27 cellular contexts compared by ENCODE assay signal in the genomic region with DNA sequence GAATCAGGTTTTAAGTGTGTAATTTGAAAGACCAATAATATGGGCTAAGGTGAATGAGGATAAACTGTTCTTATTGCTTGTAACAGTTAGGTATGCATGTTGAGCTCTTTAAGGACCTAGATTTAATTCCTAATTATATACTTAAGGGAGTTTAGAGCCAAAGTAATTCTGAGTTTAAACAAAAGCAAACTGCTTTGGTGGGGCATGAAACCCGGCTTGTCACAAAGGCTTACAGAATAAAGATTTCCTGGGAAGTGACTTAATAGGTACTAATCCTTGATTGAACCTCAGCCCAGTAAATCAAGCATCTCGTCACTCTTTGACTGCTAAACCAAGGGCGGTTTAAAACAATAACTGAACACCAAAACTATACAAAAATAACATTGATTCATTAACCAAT.
"Had no signal": no experiment of that assay in that cellular context is flagged by ENCODE, and none has a peak within 500 bp of the region (broad histone marks: within the 10 kb centered on the region; RNA-seq: fewer than 3 reads in every experiment).

No MANE protein-coding gene starts in this region.

- H3K4me3 Mint-ChIP-seq: activated CD4-positive, alpha-beta memory T cell treated with anti-CD3 and anti-CD28 coated beads, Interleukin-2, amount 10 ng/mL, durations not matched to agents 7 days and 5 days; activated CD4-positive, alpha-beta T cell treated with anti-CD3 and anti-CD28 coated beads, Interleukin-2, amount 10 ng/mL, durations not matched to agents 7 days and 5 days; activated naive CD8-positive, alpha-beta T cell; activated T-cell treated with anti-CD3 and anti-CD28 coated beads, Interleukin-2, amount 50 U/mL, for 4 hours; activated T-helper 17 cell treated with anti-CD3 and anti-CD28 coated beads, Interleukin-2, amount 50 U/mL, for 72 hours; central memory CD8-positive, alpha-beta T cell; dendritic cell treated with granulocyte-macrophage colony-stimulating factor and Interleukin-4, amounts not matched to agents 40 ng/mL and 50 ng/mL, for 4 days; endodermal cell; WTC11 had no signal

- H3K27me3 ChIP-seq: brain microvascular endothelial cell, esophagus muscularis mucosa, gastroesophageal sphincter had no signal

- H3K36me3 Mint-ChIP-seq: activated naive CD8-positive, alpha-beta T cell had no signal

- H3K27ac ChIP-seq: brain microvascular endothelial cell, coronary artery, dorsolateral prefrontal cortex, esophagus muscularis mucosa, gastroesophageal sphincter, heart right ventricle had no signal

- H3K9me3 Mint-ChIP-seq: activated CD4-positive, alpha-beta memory T cell treated with anti-CD3 and anti-CD28 coated beads, Interleukin-2, amount 10 ng/mL, durations not matched to agents 7 days and 5 days; endodermal cell had no signal

- H3K27me3 Mint-ChIP-seq: activated CD4-positive, alpha-beta memory T cell treated with anti-CD3 and anti-CD28 coated beads, Interleukin-2, amount 10 ng/mL, durations not matched to agents 7 days and 5 days; activated CD4-positive, alpha-beta T cell treated with anti-CD3 and anti-CD28 coated beads, Interleukin-2, amount 10 ng/mL, durations not matched to agents 7 days and 5 days; activated naive CD8-positive, alpha-beta T cell; activated T-helper 17 cell treated with anti-CD3 and anti-CD28 coated beads, Interleukin-2, amount 50 U/mL, for 72 hours; central memory CD8-positive, alpha-beta T cell; dendritic cell treated with granulocyte-macrophage colony-stimulating factor and Interleukin-4, amounts not matched to agents 40 ng/mL and 50 ng/mL, for 4 days had no signal

- ATAC-seq: activated T-cell treated with anti-CD3 and anti-CD28 coated beads, Interleukin-2, amount 50 U/mL, for 4 hours; activated T-helper 17 cell treated with anti-CD3 and anti-CD28 coated beads, Interleukin-2, amount 50 U/mL, for 72 hours; gastroesophageal sphincter; heart right ventricle; WTC11 had no signal

- H3K4me3 ChIP-seq: coronary artery, dorsolateral prefrontal cortex, esophagus muscularis mucosa, gastroesophageal sphincter, heart right ventricle had no signal

- H3K4me1 Mint-ChIP-seq: activated CD4-positive, alpha-beta memory T cell treated with anti-CD3 and anti-CD28 coated beads, Interleukin-2, amount 10 ng/mL, durations not matched to agents 7 days and 5 days; activated CD4-positive, alpha-beta T cell treated with anti-CD3 and anti-CD28 coated beads, Interleukin-2, amount 10 ng/mL, durations not matched to agents 7 days and 5 days; activated T-helper 17 cell treated with anti-CD3 and anti-CD28 coated beads, Interleukin-2, amount 50 U/mL, for 72 hours; central memory CD8-positive, alpha-beta T cell had no signal

- H3K4me1 ChIP-seq: esophagus muscularis mucosa, gastroesophageal sphincter, heart right ventricle had no signal

- H3K27ac Mint-ChIP-seq: activated CD4-positive, alpha-beta memory T cell treated with anti-CD3 and anti-CD28 coated beads, Interleukin-2, amount 10 ng/mL, durations not matched to agents 7 days and 5 days; activated CD4-positive, alpha-beta T cell treated with anti-CD3 and anti-CD28 coated beads, Interleukin-2, amount 10 ng/mL, durations not matched to agents 7 days and 5 days; activated naive CD8-positive, alpha-beta T cell; activated T-helper 17 cell treated with anti-CD3 and anti-CD28 coated beads, Interleukin-2, amount 50 U/mL, for 72 hours; dendritic cell treated with granulocyte-macrophage colony-stimulating factor and Interleukin-4, amounts not matched to agents 40 ng/mL and 50 ng/mL, for 4 days; endodermal cell; WTC11 had no signal

- H3K36me3 ChIP-seq: brain microvascular endothelial cell, esophagus muscularis mucosa, gastroesophageal sphincter, heart right ventricle had no signal

- DNase-seq: activated CD4-positive, alpha-beta memory T cell treated with anti-CD3 and anti-CD28 coated beads, Interleukin-2, amount 10 ng/mL, durations not matched to agents 7 days and 5 days; activated CD4-positive, alpha-beta T cell treated with anti-CD3 and anti-CD28 coated beads for 1 hour; activated CD4-positive, alpha-beta T cell treated with anti-CD3 and anti-CD28 coated beads for 4 hours; activated CD4-positive, alpha-beta T cell treated with anti-CD3 and anti-CD28 coated beads, Interleukin-2, amount 10 ng/mL, durations not matched to agents 7 days and 5 days; activated CD4-positive, alpha-beta T cell treated with anti-CD3 and anti-CD28 coated beads, Interleukin-2, amount 50 U/mL, for 4 hours; activated effector memory CD4-positive, alpha-beta T cell treated with Interleukin-2 at 50 U/mL for 16 hours; activated gamma-delta T cell treated with Interleukin-2 at 50 U/mL for 16 hours; activated naive CD4-positive, alpha-beta T cell treated with anti-CD3 and anti-CD28 coated beads, Interleukin-2, amount 50 U/mL, for 16 hours; activated naive CD4-positive, alpha-beta T cell treated with Interleukin-2 at 50 U/mL for 16 hours; activated T-cell treated with anti-CD3 and anti-CD28 coated beads, Interleukin-2, amount 50 U/mL, for 4 hours; amniotic stem cell; anterior cingulate cortex; brain microvascular endothelial cell; dorsolateral prefrontal cortex; effector memory CD4-positive, alpha-beta T cell; endodermal cell; foreskin melanocyte; heart right ventricle; T-helper 2 cell had no signal

- H3K9me3 ChIP-seq: esophagus muscularis mucosa, gastroesophageal sphincter had no signal
